ENCODE assay signal across 1 cellular context in genomic region chr4:107631568-107631967, GRCh38.
TF ChIP-seq lines count a peak whose summit lies in the region.

No MANE protein-coding gene starts in this region.

TF ChIP-seq in HepG2, 621 proteins besides CTCF, POLR2A, EP300 and RAD21 (continued from another document):
- TF ChIP-seq, protein P1, sequence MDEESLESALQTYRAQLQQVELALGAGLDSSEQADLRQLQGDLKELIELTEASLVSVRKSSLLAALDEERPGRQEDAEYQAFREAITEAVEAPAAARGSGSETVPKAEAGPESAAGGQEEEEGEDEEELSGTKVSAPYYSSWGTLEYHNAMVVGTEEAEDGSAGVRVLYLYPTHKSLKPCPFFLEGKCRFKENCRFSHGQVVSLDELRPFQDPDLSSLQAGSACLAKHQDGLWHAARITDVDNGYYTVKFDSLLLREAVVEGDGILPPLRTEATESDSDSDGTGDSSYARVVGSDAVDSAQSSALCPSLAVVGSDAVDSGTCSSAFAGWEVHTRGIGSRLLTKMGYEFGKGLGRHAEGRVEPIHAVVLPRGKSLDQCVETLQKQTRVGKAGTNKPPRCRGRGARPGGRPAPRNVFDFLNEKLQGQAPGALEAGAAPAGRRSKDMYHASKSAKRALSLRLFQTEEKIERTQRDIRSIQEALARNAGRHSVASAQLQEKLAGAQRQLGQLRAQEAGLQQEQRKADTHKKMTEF (CRISPR knock-in tag; IDR thresholded peaks at IDR 0.05) = 0 out of 2 replicates have a peak, but pooled peaks have one; percentile 29
